8 cellular contexts compared by ENCODE assay signal in the genomic region with DNA sequence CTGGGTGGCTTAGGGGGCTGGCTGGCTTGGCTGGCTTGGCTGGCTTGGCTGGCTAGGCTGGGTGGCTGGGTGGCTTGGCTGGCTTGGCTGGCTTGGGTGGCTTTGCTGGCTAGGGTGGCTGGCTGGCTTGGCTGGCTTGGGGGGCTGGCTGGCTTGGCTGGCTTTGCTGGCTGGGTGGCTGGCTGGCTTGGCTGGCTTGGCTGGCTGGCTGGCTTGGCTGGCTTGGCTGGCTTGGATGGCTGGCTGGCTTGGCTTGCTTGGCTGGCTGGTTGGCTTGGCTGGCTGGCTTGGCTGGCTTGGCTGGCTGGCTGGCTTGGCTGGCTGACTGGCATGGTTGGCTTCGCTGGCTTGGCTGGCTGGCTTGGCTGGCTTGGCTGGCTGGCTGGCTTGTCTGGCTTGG.
A peak's percentile ranks its signal among the peaks of the same experiment; 100 is the strongest.
DNase-seq lines count a peak whose midpoint lies in the region; ATAC-seq and TF ChIP-seq lines count a peak whose summit lies in the region.
"Not testable (repeated sequence)": the region's sequence is repeated elsewhere in the genome, so short reads cannot be mapped to it uniquely, and the experiment has no call there.

No MANE protein-coding gene starts in this region.

- not testable (repeated sequence) for H3K27me3 Mint-ChIP-seq in CD14-positive monocyte (ENCODE audit: low read depth in 3 of 3); activated B cell treated with CpG ODN at 0.5 μM for 24 hours; activated T-cell treated with anti-CD3 and anti-CD28 coated beads, Interleukin-2, amount 50 U/mL, for 4 hours (ENCODE audit: low read depth); mesothelial cell of epicardium (ENCODE audit: low read depth); progenitor cell of endocrine pancreas; type B pancreatic cell

- H3K27ac ChIP-seq in dorsolateral prefrontal cortex; left ventricle myocardium inferior (replicated peaks): not testable (repeated sequence)

- peaks cover 0 to 18% (median 9%) of the 10 kb centered on the region in 7 donors for H3K9me3 Mint-ChIP-seq in CD14-positive monocyte
- not testable (repeated sequence) for H3K9me3 Mint-ChIP-seq in activated B cell treated with CpG ODN at 0.5 μM for 24 hours; activated T-cell treated with anti-CD3 and anti-CD28 coated beads, Interleukin-2, amount 50 U/mL, for 4 hours; mesothelial cell of epicardium; progenitor cell of endocrine pancreas (ENCODE audit: low read depth); type B pancreatic cell

- CTCF ChIA-PET in activated B cell treated with CpG ODN at 0.5 μM for 24 hours (lab: Charles Lee): not testable (repeated sequence)

- not testable (repeated sequence) for H3K9me3 ChIP-seq in left ventricle myocardium inferior (replicated peaks)

- ATAC-seq in activated B cell treated with CpG ODN at 0.5 μM for 24 hours (ENCODE audit: low read depth); activated T-cell treated with anti-CD3 and anti-CD28 coated beads, Interleukin-2, amount 50 U/mL, for 4 hours: not testable (repeated sequence)

- H3K27me3 ChIP-seq in dorsolateral prefrontal cortex; left ventricle myocardium inferior (ENCODE audit: low read depth): not testable (repeated sequence)

- not testable (repeated sequence) for H3K36me3 Mint-ChIP-seq in CD14-positive monocyte; activated B cell treated with CpG ODN at 0.5 μM for 24 hours (ENCODE audit: low read depth); activated T-cell treated with anti-CD3 and anti-CD28 coated beads, Interleukin-2, amount 50 U/mL, for 4 hours (ENCODE audit: insufficient read depth); mesothelial cell of epicardium; progenitor cell of endocrine pancreas (ENCODE audit: insufficient read depth); type B pancreatic cell

- POLR2A ChIA-PET in activated B cell treated with CpG ODN at 0.5 μM for 24 hours (lab: Charles Lee): not testable (repeated sequence)

- not testable (repeated sequence) for H3K4me3 ChIP-seq in dorsolateral prefrontal cortex, left ventricle myocardium inferior

- not testable (repeated sequence) for H3K27ac Mint-ChIP-seq in CD14-positive monocyte, activated B cell treated with CpG ODN at 0.5 μM for 24 hours, mesothelial cell of epicardium, progenitor cell of endocrine pancreas, type B pancreatic cell

- intact Hi-C loops in CD14-positive monocyte (cut with micrococcal nuclease); activated B cell treated with CpG ODN at 0.5 μM for 24 hours (cut with micrococcal nuclease); dorsolateral prefrontal cortex (cut with DNase I); left ventricle myocardium inferior (cut with micrococcal nuclease): not testable (repeated sequence)

- DNase-seq in CD14-positive monocyte (ENCODE audit: low spot score): peak; percentile 51
- DNase-seq in activated B cell treated with CpG ODN at 0.5 μM for 24 hours: peak; percentile 27
- DNase-seq in activated T-cell treated with anti-CD3 and anti-CD28 coated beads, Interleukin-2, amount 50 U/mL, for 4 hours: peak; percentile 8
- DNase-seq in dorsolateral prefrontal cortex: peak in 8 of 10 donors; percentile 3 to 75 (median 56)
- DNase-seq in left ventricle myocardium inferior: peak; percentile 58
- peak; percentile 23 to 56 for DNase-seq in mesothelial cell of epicardium (ENCODE audit: low spot score in 2 of 2, unreplicated experiment in 2 of 2)
- peak; percentile 27 for DNase-seq in progenitor cell of endocrine pancreas (ENCODE audit: low spot score, unreplicated experiment)
- DNase-seq in type B pancreatic cell (ENCODE audit: extremely low spot score, unreplicated experiment): peak; percentile 88

- H3K4me3 Mint-ChIP-seq in CD14-positive monocyte; activated B cell treated with CpG ODN at 0.5 μM for 24 hours; activated T-cell treated with anti-CD3 and anti-CD28 coated beads, Interleukin-2, amount 50 U/mL, for 4 hours; mesothelial cell of epicardium; progenitor cell of endocrine pancreas (ENCODE audit: low read depth); type B pancreatic cell: not testable (repeated sequence)

- H3K36me3 ChIP-seq in left ventricle myocardium inferior: not testable (repeated sequence)

- not testable (repeated sequence) for TF ChIP-seq CTCF in CD14-positive monocyte (IDR thresholded peaks at IDR 0.05); activated B cell treated with CpG ODN at 0.5 μM for 24 hours (IDR thresholded peaks at IDR 0.05); dorsolateral prefrontal cortex (IDR thresholded peaks at IDR 0.05 in 54 of 56, conservative IDR thresholded peaks at IDR 0.05 in 2 of 56; ENCODE audit: low read depth in 1 of 56, partially characterized antibody in 56 of 56); left ventricle myocardium inferior (IDR thresholded peaks at IDR 0.05; ENCODE audit: borderline replicate concordance); mesothelial cell of epicardium (IDR thresholded peaks at IDR 0.05; ENCODE audit: unreplicated experiment); progenitor cell of endocrine pancreas (IDR thresholded peaks at IDR 0.05; ENCODE audit: unreplicated experiment); type B pancreatic cell (conservative IDR thresholded peaks at IDR 0.05)

- H3K4me1 ChIP-seq in left ventricle myocardium inferior: not testable (repeated sequence)

- not testable (repeated sequence) for H3K4me1 Mint-ChIP-seq in CD14-positive monocyte; activated B cell treated with CpG ODN at 0.5 μM for 24 hours; activated T-cell treated with anti-CD3 and anti-CD28 coated beads, Interleukin-2, amount 50 U/mL, for 4 hours (ENCODE audit: low read depth); mesothelial cell of epicardium; progenitor cell of endocrine pancreas (ENCODE audit: low read depth); type B pancreatic cell (ENCODE audit: unreplicated experiment)

Comparison
In these comparisons a context has a peak if more than half of its experiments do, and no peak if none do; other contexts are left out.
1. DNase-seq: peak in every context shown above with its lines; median percentile 88 in type B pancreatic cell; 58 in left ventricle myocardium inferior; 56 in dorsolateral prefrontal cortex; 51 in CD14-positive monocyte; 40 in mesothelial cell of epicardium; 27 in activated B cell treated with CpG ODN at 0.5 μM for 24 hours; 27 in progenitor cell of endocrine pancreas; 8 in activated T-cell treated with anti-CD3 and anti-CD28 coated beads, Interleukin-2, amount 50 U/mL, for 4 hours.